In genomic region chr3:12461097-12461649, GRCh38 we compare ENCODE assay signal across 1 cellular context.
TF ChIP-seq lines count a peak whose summit lies in the region.

No MANE protein-coding gene starts in this region.

TF ChIP-seq in endothelial cell of umbilical vein, 7 proteins besides CTCF, POLR2A, EP300 and RAD21:
- peak; percentile 92 for TF ChIP-seq GATA2 (IDR thresholded peaks at IDR 0.05; ENCODE audit: insufficient read depth, insufficient read length, low read depth, low read length)
- TF ChIP-seq POLR2AphosphoS5 (IDR thresholded peaks at IDR 0.05; ENCODE audit: insufficient read depth, low read depth, low read length): no peak
TF ChIP-seq in endothelial cell of umbilical vein: peak in this region for 1.
